In genomic region chr2:46981662-46982351, GRCh38 we compare ENCODE assay signal across 11 cellular contexts. TPM values are rescaled to one million over a fixed set of nuclear protein-coding genes. Genes with fewer than 3 reads are reported as not detected.
DNase-seq lines count a peak whose midpoint lies in the region; ATAC-seq, FAIRE-seq and TF ChIP-seq lines count a peak whose summit lies in the region.
"Had no signal": no experiment of that assay in that cellular context is flagged by ENCODE, and none has a peak within 500 bp of the region (broad histone marks: within the 10 kb centered on the region; RNA-seq: fewer than 3 reads in every experiment).

No MANE protein-coding gene starts in this region.

- H3K36me3 ChIP-seq in GM23248 (ENCODE audit: low read depth) (peaks cover 16% of the 10 kb centered on the region; the same call in 1 of the 2 replicates), ascending aorta (peaks cover 24 to 42% of the 10 kb centered on the region in 2 donors), mucosa of rectum (ENCODE audit: control insufficient read depth in 2 of 2, insufficient read depth in 2 of 2, low read length in 2 of 2) (peaks cover 18 to 21% of the 10 kb centered on the region in 2 donors)

- in situ Hi-C loops in GM23248 (cut with MboI), result no loop called here

- H2AFZ ChIP-seq in GM23248, result no peak overlapping the region

- H3F3A ChIP-seq in GM23248 (ENCODE audit: insufficient read depth), result peaks cover 65% of the 10 kb centered on the region

- DNase-seq in A549 (ENCODE audit: low read depth in 1 of 2, low spot score in 1 of 2), result no peak
- DNase-seq in GM23248, result no peak
- DNase-seq in ascending aorta (ENCODE audit: low spot score in 2 of 2), result no peak
- DNase-seq in COR-L47 (lab: John Stamatoyannopoulos, UW), result no peak
- DNase-seq in NOMO-1 treated with DMSO at 0.1 percent for 48 hours (lab: John Stamatoyannopoulos, UW; ENCODE audit: unreplicated experiment), result no peak
- DNase-seq: NCI-H187 treated with DMSO at 0.1 percent for 48 hours had no signal

- TF ChIP-seq EP300 in A549 (IDR thresholded peaks at IDR 0.05), result no peak

- peaks cover 48% of the 10 kb centered on the region for H3K79me2 ChIP-seq in GM23248 (ENCODE audit: insufficient read depth)

- ATAC-seq in A549 (no peak), GM18505 (IDR thresholded peaks at IDR 0.05; ENCODE audit: unreplicated experiment) (no peak), GM18502 (IDR thresholded peaks at IDR 0.05; ENCODE audit: poor library complexity, unreplicated experiment) (no peak)
- ATAC-seq: esophagus mucosa had no signal

- no peaks in the 10 kb centered on the region for H3K27me3 ChIP-seq in GM23248 (replicated peaks; ENCODE audit: insufficient read depth)
- H3K27me3 ChIP-seq in ascending aorta, result no peaks in the 10 kb centered on the region
- no peaks in the 10 kb centered on the region for H3K27me3 ChIP-seq in mucosa of rectum (ENCODE audit: control insufficient read depth in 2 of 2, insufficient read depth in 2 of 2, low read length in 2 of 2)

- H3K9ac ChIP-seq in GM23248 (0 out of 2 replicates have a peak overlapping the region, but pooled peaks have one; percentile 13), mucosa of rectum (ENCODE audit: low read depth in 1 of 2, low read length in 2 of 2) (peak overlapping the region in 1 of 2 donors; percentile 29)

- H3K4me1 ChIP-seq in A549 (peaks cover 59% of the 10 kb centered on the region), GM23248 (ENCODE audit: insufficient read depth) (peaks cover 42% of the 10 kb centered on the region), ascending aorta (peaks cover 21 to 35% of the 10 kb centered on the region in 2 donors), mucosa of rectum (ENCODE audit: control insufficient read depth in 2 of 2, insufficient read depth in 2 of 2, low read length in 2 of 2) (peaks cover 35 to 44% of the 10 kb centered on the region in 2 donors)

- TF ChIP-seq POLR2A in A549 (IDR thresholded peaks at IDR 0.05; ENCODE audit: low read length) (no peak), GM18505 (IDR thresholded peaks at IDR 0.05; ENCODE audit: borderline replicate concordance, extremely low read depth, insufficient read depth, insufficient read length) (no peak)

- FAIRE-seq in A549 (lab: Jason Lieb, UNC), result no peak

- CTCF ChIA-PET in A549 (lab: Yijun Ruan, JAX), result interaction anchor here (0.6 to 1.5 kb wide), 5 partner anchors 46 to 1710 kb away, joined by 3 to 5 read pairs (median 3); no protein-coding TSS in a partner anchor

- intact Hi-C loops in ascending aorta (cut with DNase I), result no loop called here

- no peaks in the 10 kb centered on the region for H3K9me2 ChIP-seq in GM23248 (ENCODE audit: insufficient read depth)

- no peaks in the 10 kb centered on the region for H4K20me1 ChIP-seq in GM23248 (ENCODE audit: insufficient read depth)

- H3K4me2 ChIP-seq in A549 (no peak overlapping the region), GM23248 (ENCODE audit: unreplicated experiment) (no peak overlapping the region)

- no peak for TF ChIP-seq RAD21 in A549 (conservative IDR thresholded peaks at IDR 0.05 in 1 of 2, IDR thresholded peaks at IDR 0.05 in 1 of 2)

- H3K9me3 ChIP-seq in A549, result no peaks in the 10 kb centered on the region
- no peaks in the 10 kb centered on the region for H3K9me3 ChIP-seq in GM23248 (ENCODE audit: low read depth)
- H3K9me3 ChIP-seq in ascending aorta, result no peaks in the 10 kb centered on the region
- no peaks in the 10 kb centered on the region for H3K9me3 ChIP-seq in mucosa of rectum (ENCODE audit: control insufficient read depth in 2 of 2, low read length in 2 of 2)

- no peak for TF ChIP-seq CTCF in A549 (IDR thresholded peaks at IDR 0.05)
- TF ChIP-seq CTCF in ascending aorta (IDR thresholded peaks at IDR 0.05), result no peak

- 92% methylated on average over 8 of the region's 8 CpGs for WGBS in A549 (ENCODE audit: missing lambda C conversion rate)
- 97% methylated on average over 8 of the region's 8 CpGs for WGBS in GM23248 (ENCODE audit: low coverage in 1 of 2, low lambda C conversion rate in 2 of 2, missing lambda C conversion rate in 2 of 2), 2 experiments

- H3K4me3 ChIP-seq in A549, result no peak overlapping the region
- H3K4me3 ChIP-seq in GM23248, result no peak overlapping the region
- no peak overlapping the region for H3K4me3 ChIP-seq in ascending aorta
- no peak overlapping the region for H3K4me3 ChIP-seq in mucosa of rectum (ENCODE audit: low read length in 2 of 2)

- H3K27ac ChIP-seq in A549, result peak overlapping the region; percentile 92 to 94
- no peak overlapping the region for H3K27ac ChIP-seq in GM23248
- H3K27ac ChIP-seq in ascending aorta, result peak overlapping the region; percentile 50 to 90
- H3K27ac ChIP-seq in mucosa of rectum (ENCODE audit: low read depth in 2 of 2, low read length in 2 of 2), result peak overlapping the region; percentile 67 to 71
- H3K27ac ChIP-seq: C4-2B had no signal

- POLR2A ChIA-PET in A549 (lab: Yijun Ruan, JAX), result interaction anchor here (0.7 kb wide), 1 partner anchor 14 kb away, joined by 3 read pairs; no protein-coding TSS in a partner anchor

TF ChIP-seq in A549, 52 proteins besides CTCF, POLR2A, EP300 and RAD21:
- TF ChIP-seq HDAC2 (IDR thresholded peaks at IDR 0.05) (no peak), KDM1A (IDR thresholded peaks at IDR 0.05; ENCODE audit: low read depth) (no peak), ESRRA (IDR thresholded peaks at IDR 0.05; ENCODE audit: borderline replicate concordance, low read length) (no peak), MYC (IDR thresholded peaks at IDR 0.05; ENCODE audit: borderline replicate concordance, low read length) (no peak), SREBF2 (IDR thresholded peaks at IDR 0.05) (no peak), FOXS1 (CRISPR knock-in tag; IDR thresholded peaks at IDR 0.05) (no peak), BHLHE40 (IDR thresholded peaks at IDR 0.05; ENCODE audit: low read depth, low read length) (no peak), RARB (CRISPR knock-in tag; IDR thresholded peaks at IDR 0.05) (no peak), ZFP36 (IDR thresholded peaks at IDR 0.05; ENCODE audit: borderline replicate concordance, partially characterized antibody) (no peak), ZNF302 (CRISPR knock-in tag; IDR thresholded peaks at IDR 0.05) (no peak), POLR2AphosphoS2 (conservative IDR thresholded peaks at IDR 0.05; ENCODE audit: low read length) (no peak), CHD2 (IDR thresholded peaks at IDR 0.05; ENCODE audit: low read length, partially characterized antibody) (no peak)

RNA-seq across cellular contexts. Expression of gene TTC7A, which starts 40.8 kb away (rescaled TPM):
- polyA plus RNA-seq in A549 (2011; rRNA removed), result 17.3 and 19.6 TPM in 2 replicates
- polyA plus RNA-seq in A549 (2012; cell fraction: cytosol; rRNA removed), result 34.9 and 40.3 TPM in 2 replicates
- 92.4 and 101 TPM in 2 replicates for polyA plus RNA-seq in A549 (2012; cell fraction: nucleus; rRNA removed)
- polyA plus RNA-seq in A549 (2017; fragmentation: RNase III; extraction: RNeasy Plus Mini Kit Qiagen cat#74134 plus additional on column Dnase treatment), result 30.7 to 31.4 TPM (median 31.3 TPM) in 3 replicates
- polyA minus RNA-seq in A549 (2011; rRNA and poly(A)+ RNA removed), result 16.7 and 28.0 TPM in 2 replicates
- total RNA-seq in GM23248 (2014; rRNA removed; shearing (Covaris generic)), result 51.2 and 61.1 TPM in 2 replicates
- polyA plus RNA-seq in GM23248 (2016; fragmentation: Nextera tagmentation; extraction: Ambion mirVana), result 16.1 and 17.7 TPM in 2 replicates
- 181 TPM for total RNA-seq in ascending aorta
